In the genomic region with DNA sequence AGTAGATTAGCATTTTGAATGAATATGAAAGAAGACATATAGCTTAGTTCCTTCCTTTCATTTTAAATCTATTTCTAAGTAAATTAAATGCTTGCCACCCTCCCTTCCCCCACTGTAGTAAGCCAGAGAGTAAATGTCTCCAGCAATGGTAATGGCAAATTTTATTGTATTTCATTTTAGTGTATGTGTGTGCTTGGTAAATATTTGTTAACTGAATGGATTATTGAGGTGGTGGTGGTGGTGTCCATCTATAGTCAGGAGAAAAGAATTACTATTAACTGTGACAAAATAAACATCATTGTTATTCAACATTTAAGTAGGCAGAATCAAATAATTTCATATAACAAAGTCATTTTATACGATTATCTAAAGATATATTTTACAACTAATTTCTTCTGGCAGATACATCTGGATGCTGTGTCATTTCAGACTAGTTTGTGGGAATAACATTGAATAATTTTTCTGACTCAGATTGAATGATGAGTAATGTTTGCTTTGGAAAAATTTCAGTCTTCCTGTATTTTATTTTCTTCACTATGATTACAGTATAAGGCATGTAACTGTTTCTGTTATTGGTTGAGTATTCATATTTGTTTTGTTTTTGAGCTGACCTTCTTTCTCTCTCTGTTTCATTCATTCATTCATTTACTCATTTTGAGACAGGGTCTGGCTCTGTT, we compare ENCODE assay signal across 19 cellular contexts. TPM values are rescaled to one million over a fixed set of nuclear protein-coding genes. Genes with fewer than 3 reads are reported as not detected.
DNase-seq lines count a peak whose midpoint lies in the region; ATAC-seq, FAIRE-seq and TF ChIP-seq lines count a peak whose summit lies in the region.
"Had no signal": no experiment of that assay in that cellular context is flagged by ENCODE, and none has a peak within 500 bp of the region (broad histone marks: within the 10 kb centered on the region; RNA-seq: fewer than 3 reads in every experiment).

No MANE protein-coding gene starts in this region.

- no peaks in the 10 kb centered on the region for H3K79me2 ChIP-seq in endothelial cell of umbilical vein (ENCODE audit: control insufficient read depth, insufficient read depth, low read length)

- H3K4me1 Mint-ChIP-seq in osteocyte (ENCODE audit: unreplicated experiment) (peaks cover 73% of the 10 kb centered on the region), glutamatergic neuron (ENCODE audit: low read depth, unreplicated experiment) (peaks cover 6% of the 10 kb centered on the region)

- CTCF ChIA-PET in Panc1 (lab: Charles Lee) (no interaction called here), endothelial cell of umbilical vein (lab: Charles Lee) (interaction anchor here (1.2 to 1.7 kb wide), 4 partner anchors 8 to 364 kb away, joined by 3 to 6 read pairs (median 3); no protein-coding TSS in a partner anchor)

- H3K9me1 ChIP-seq in endothelial cell of umbilical vein (replicated peaks; ENCODE audit: control insufficient read depth, extremely low read depth, insufficient read depth, low read length): no peaks in the 10 kb centered on the region

- H3K9ac ChIP-seq in endothelial cell of umbilical vein (replicated peaks; ENCODE audit: extremely low read depth, insufficient read depth, low read length): peak overlapping the region; percentile 42

- H3K27ac ChIP-seq in Panc1 (ENCODE audit: low read length) (no peak overlapping the region), endothelial cell of umbilical vein (ENCODE audit: insufficient read depth, low read depth, low read length) (peak overlapping the region; percentile 80)
- H3K27ac ChIP-seq: esophagus muscularis mucosa, SJSA1, uterus had no signal

- H3K27ac Mint-ChIP-seq in osteocyte (ENCODE audit: unreplicated experiment) (peak overlapping the region; percentile 90), glutamatergic neuron (ENCODE audit: unreplicated experiment) (no peak overlapping the region)
- H3K27ac Mint-ChIP-seq: progenitor cell of endocrine pancreas had no signal

- no peak for TF ChIP-seq POLR2A in endothelial cell of umbilical vein (IDR thresholded peaks at IDR 0.05; ENCODE audit: low read depth, low read length)

- no peaks in the 10 kb centered on the region for H3K9me3 ChIP-seq in Panc1 (ENCODE audit: control insufficient read depth, insufficient read depth, low read depth, low read length)
- no peaks in the 10 kb centered on the region for H3K9me3 ChIP-seq in endothelial cell of umbilical vein (replicated peaks; ENCODE audit: control insufficient read depth, insufficient read depth, low read length)
- H3K9me3 ChIP-seq: esophagus muscularis mucosa, SJSA1, uterus had no signal

- H3K4me2 ChIP-seq in endothelial cell of umbilical vein (ENCODE audit: insufficient read depth, low read length): peak overlapping the region; percentile 77

- H4K20me1 ChIP-seq in endothelial cell of umbilical vein (replicated peaks; ENCODE audit: control insufficient read depth, extremely low read depth, insufficient read depth, low read length): no peaks in the 10 kb centered on the region

- ATAC-seq in Panc1: peak; percentile 71
- no peak for ATAC-seq in omental fat pad (ENCODE audit: low FRiP score)
- ATAC-seq: K562 had no signal

- DNase-seq in Daoy (ENCODE audit: low read depth): peak; percentile 15
- DNase-seq in Panc1 (ENCODE audit: low read depth, low spot score): peak; percentile 79
- peak; percentile 90 for DNase-seq in endothelial cell of umbilical vein (ENCODE audit: low read depth, low spot score)
- DNase-seq in osteocyte (ENCODE audit: extremely low spot score, unreplicated experiment): no peak
- DNase-seq in omental fat pad (ENCODE audit: low spot score): no peak
- DNase-seq in GM20000 (ENCODE audit: low spot score): no peak
- no peak for DNase-seq in ecto neural progenitor cell (ENCODE audit: low spot score)
- DNase-seq in glutamatergic neuron: no peak
- DNase-seq: activated effector memory CD4-positive, alpha-beta T cell treated with Interleukin-2 at 50 U/mL for 16 hours; islet precursor cell; NCI-H1436 treated with DMSO at 0.1 percent for 48 hours; NK-92 treated with Interleukin-12 subunit alpha and Interleukin-12 subunit beta, amount 100 ng/mL, for 24 hours; stimulated activated CD4-positive, alpha-beta T cell treated with anti-CD3 and anti-CD28 coated beads, Interleukin-1b, Interleukin-23, amount 100 ng/mL, for 48 hours; uterus had no signal

- FAIRE-seq in endothelial cell of umbilical vein (lab: Jason Lieb, UNC): peak; percentile 78
- FAIRE-seq: K562, TTC549 had no signal

- intact Hi-C loops in Panc1 (cut with micrococcal nuclease; ENCODE audit: unreplicated experiment): loop anchor here (10.0 kb wide), 1 partner anchor 58 kb away; no protein-coding TSS in a partner anchor
- intact Hi-C loops in endothelial cell of umbilical vein (cut with micrococcal nuclease): loop anchor here (1.0 kb wide), 1 partner anchor 17 kb away; no protein-coding TSS in a partner anchor

- H3K27me3 ChIP-seq in Panc1 (ENCODE audit: control insufficient read depth, insufficient read depth, low read length) (no peaks in the 10 kb centered on the region), endothelial cell of umbilical vein (ENCODE audit: control insufficient read depth in 2 of 2, insufficient read depth in 2 of 2, low read length in 2 of 2) (no peaks in the 10 kb centered on the region)
- H3K27me3 ChIP-seq: esophagus muscularis mucosa, SJSA1, uterus had no signal

- no peaks in the 10 kb centered on the region for H3K36me3 ChIP-seq in Panc1 (ENCODE audit: control insufficient read depth, insufficient read depth, low read length)
- no peaks in the 10 kb centered on the region for H3K36me3 ChIP-seq in endothelial cell of umbilical vein (ENCODE audit: control insufficient read depth in 2 of 2, extremely low read depth in 1 of 2, insufficient read depth in 2 of 2, low read length in 2 of 2)
- H3K36me3 ChIP-seq: esophagus muscularis mucosa, SJSA1, uterus had no signal

- POLR2A ChIA-PET in Panc1 (lab: Charles Lee) (no interaction called here), endothelial cell of umbilical vein (lab: Charles Lee) (interaction anchor here (0.6 kb wide), 1 partner anchor 1800 kb away, joined by 3 read pairs; no protein-coding TSS in a partner anchor)

- no peak for TF ChIP-seq CTCF in Panc1 (IDR thresholded peaks at IDR 0.05)
- no peak for TF ChIP-seq CTCF in endothelial cell of umbilical vein (IDR thresholded peaks at IDR 0.05; ENCODE audit: extremely low read depth in 1 of 2, insufficient read depth in 1 of 2, low read depth in 1 of 2, low read length in 2 of 2)
- TF ChIP-seq CTCF in osteocyte (IDR thresholded peaks at IDR 0.05): no peak
- no peak for TF ChIP-seq CTCF in omental fat pad (IDR thresholded peaks at IDR 0.05)
- TF ChIP-seq CTCF in GM20000 (IDR thresholded peaks at IDR 0.05; ENCODE audit: extremely low read depth, missing control alignments): no peak
- TF ChIP-seq CTCF in glutamatergic neuron (IDR thresholded peaks at IDR 0.05; ENCODE audit: partially characterized antibody, unreplicated experiment): no peak

- H3K9me3 Mint-ChIP-seq in osteocyte (ENCODE audit: unreplicated experiment) (no peaks in the 10 kb centered on the region), glutamatergic neuron (ENCODE audit: unreplicated experiment) (no peaks in the 10 kb centered on the region)

- no TSS peak for BruUV-seq in Panc1 (replicated peaks; lab: Mats Ljungman, UMichigan)
- BruUV-seq in endothelial cell of umbilical vein (replicated peaks; lab: Mats Ljungman, UMichigan): TSS peak; percentile 94

- H3K4me3 ChIP-seq in Panc1 (ENCODE audit: low read depth in 2 of 2, low read length in 2 of 2) (no peak overlapping the region), endothelial cell of umbilical vein (replicated peaks in 1 of 3; ENCODE audit: insufficient read depth in 1 of 3, low read depth in 1 of 3, low read length in 3 of 3) (no peak overlapping the region)
- H3K4me3 ChIP-seq: esophagus muscularis mucosa, K562, SJSA1, uterus had no signal

- no peak overlapping the region for H3K4me3 Mint-ChIP-seq in osteocyte (ENCODE audit: unreplicated experiment)
- no peak overlapping the region for H3K4me3 Mint-ChIP-seq in glutamatergic neuron (ENCODE audit: unreplicated experiment)

- dilution Hi-C loops in endothelial cell of umbilical vein (cut with MboI; ENCODE audit: extremely low pct_ligation_motif_present, low sequenced_read_pairs): no loop called here

- H3K36me3 Mint-ChIP-seq in osteocyte (ENCODE audit: unreplicated experiment) (peaks cover 3% of the 10 kb centered on the region), glutamatergic neuron (ENCODE audit: unreplicated experiment) (no peaks in the 10 kb centered on the region)

- in situ Hi-C loops in Panc1 (cut with HindIII; ENCODE audit: low pct_unique_long_range_greater_than_20kb, low sequenced_read_pairs): no loop called here

- H3K4me1 ChIP-seq in Panc1 (ENCODE audit: control insufficient read depth, insufficient read depth, low read length): 0 out of 2 replicates have a peak, but pooled peaks cover 3% of the 10 kb centered on the region
- H3K4me1 ChIP-seq in endothelial cell of umbilical vein (ENCODE audit: control insufficient read depth, extremely low read depth, insufficient read depth, low read length): peaks cover 22% of the 10 kb centered on the region
- H3K4me1 ChIP-seq: esophagus muscularis mucosa, SJSA1, uterus had no signal

- peak overlapping the region; percentile 73 for H2AFZ ChIP-seq in endothelial cell of umbilical vein (ENCODE audit: low read depth, low read length)

- H3K27me3 Mint-ChIP-seq in osteocyte (ENCODE audit: unreplicated experiment) (no peaks in the 10 kb centered on the region), glutamatergic neuron (ENCODE audit: unreplicated experiment) (no peaks in the 10 kb centered on the region)
- H3K27me3 Mint-ChIP-seq: progenitor cell of endocrine pancreas had no signal

TF ChIP-seq in endothelial cell of umbilical vein, 7 proteins besides CTCF, POLR2A, EP300 and RAD21 (continues in another document):
- peak; percentile 80 for TF ChIP-seq FOS (IDR thresholded peaks at IDR 0.05; ENCODE audit: borderline replicate concordance, insufficient read depth, low read length)
- no peak for TF ChIP-seq POLR2AphosphoS5 (IDR thresholded peaks at IDR 0.05; ENCODE audit: insufficient read depth, low read depth, low read length)
- no peak for TF ChIP-seq GATA2 (IDR thresholded peaks at IDR 0.05; ENCODE audit: insufficient read depth, insufficient read length, low read depth, low read length)

RNA-seq across cellular contexts. Expression of gene ASXL3, which starts 18.3 kb away (rescaled TPM):
- 0.18 and 0.29 TPM in 2 replicates for total RNA-seq in Daoy (2014; rRNA removed; shearing (Covaris generic))
- total RNA-seq in Panc1 (2021; ENCODE audit: unreplicated experiment): 0.74 TPM
- polyA plus RNA-seq in Panc1 (2012; ENCODE audit: insufficient read length): 0.29 TPM
- 0.27 and 1.7 TPM in 2 replicates for total RNA-seq in endothelial cell of umbilical vein
- polyA plus RNA-seq in endothelial cell of umbilical vein: 0.07 and 0.13 TPM in 2 replicates
- 0.08 and 0.14 TPM in 2 replicates for polyA plus RNA-seq in endothelial cell of umbilical vein (2011; cell fraction: cytosol; rRNA removed)
- 0.43 and 0.59 TPM in 2 replicates for polyA plus RNA-seq in endothelial cell of umbilical vein (2011; cell fraction: nucleus; rRNA removed)
- 0.10 and 0.31 TPM in 2 replicates for polyA plus RNA-seq in endothelial cell of umbilical vein (2012)
- 0.57 and 0.90 TPM in 2 replicates for polyA minus RNA-seq in endothelial cell of umbilical vein
- not detected for polyA minus RNA-seq in endothelial cell of umbilical vein (2011; cell fraction: cytosol; rRNA and poly(A)+ RNA removed)
- polyA minus RNA-seq in endothelial cell of umbilical vein (2011; cell fraction: nucleus; rRNA and poly(A)+ RNA removed): 3.1 and 5.9 TPM in 2 replicates
- total RNA-seq in osteocyte: 7.2 and 10.1 TPM in 2 replicates
- 1 to 10 TPM in 1 of 4 donors, under 1 TPM in 3; 0.36 to 5.4 (median 0.70) TPM for total RNA-seq in omental fat pad
- 45.6 TPM for total RNA-seq in glutamatergic neuron (ENCODE audit: unreplicated experiment)
- total RNA-seq: K562, SJSA1 had no signal
- polyA plus RNA-seq: K562 had no signal

Comparison
In these comparisons a context has a peak if more than half of its experiments do, and no peak if none do; other contexts are left out.
1. DNase-seq: peak in Daoy (single experiment), Panc1 (single experiment) and endothelial cell of umbilical vein (single experiment); none in osteocyte (single experiment), omental fat pad (single experiment), GM20000 (single experiment), ecto neural progenitor cell (single experiment) and glutamatergic neuron (single experiment).